In genomic region chr17:43907425-43907981, GRCh38 we compare ENCODE assay signal across 7 cellular contexts. TPM values are rescaled to one million over a fixed set of nuclear protein-coding genes. Genes with fewer than 3 reads are reported as not detected.
DNase-seq lines count a peak whose midpoint lies in the region; ATAC-seq, FAIRE-seq and TF ChIP-seq lines count a peak whose summit lies in the region.

A gene with protein sequence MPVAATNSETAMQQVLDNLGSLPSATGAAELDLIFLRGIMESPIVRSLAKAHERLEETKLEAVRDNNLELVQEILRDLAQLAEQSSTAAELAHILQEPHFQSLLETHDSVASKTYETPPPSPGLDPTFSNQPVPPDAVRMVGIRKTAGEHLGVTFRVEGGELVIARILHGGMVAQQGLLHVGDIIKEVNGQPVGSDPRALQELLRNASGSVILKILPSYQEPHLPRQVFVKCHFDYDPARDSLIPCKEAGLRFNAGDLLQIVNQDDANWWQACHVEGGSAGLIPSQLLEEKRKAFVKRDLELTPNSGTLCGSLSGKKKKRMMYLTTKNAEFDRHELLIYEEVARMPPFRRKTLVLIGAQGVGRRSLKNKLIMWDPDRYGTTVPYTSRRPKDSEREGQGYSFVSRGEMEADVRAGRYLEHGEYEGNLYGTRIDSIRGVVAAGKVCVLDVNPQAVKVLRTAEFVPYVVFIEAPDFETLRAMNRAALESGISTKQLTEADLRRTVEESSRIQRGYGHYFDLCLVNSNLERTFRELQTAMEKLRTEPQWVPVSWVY (minus strand): TSS chr17:43907536. CDS start chr17:43904460, 3,076 bp downstream.

- dilution Hi-C loops in endothelial cell of umbilical vein (cut with MboI; ENCODE audit: extremely low pct_ligation_motif_present, low sequenced_read_pairs) = no loop called here

- H3K9me2 ChIP-seq in GM23248 (ENCODE audit: insufficient read depth) = no peaks in the 10 kb centered on the region

- POLR2A ChIA-PET in endothelial cell of umbilical vein (lab: Charles Lee) = no interaction called here

- no peak for ATAC-seq in HG03571 (IDR thresholded peaks at IDR 0.05; ENCODE audit: unreplicated experiment)

- H2AFZ ChIP-seq in GM23248 (peak within 1 kb of the TSS; percentile 93), endothelial cell of umbilical vein (ENCODE audit: low read depth, low read length) (peak within 1 kb of the TSS; percentile 11)

- H4K20me1 ChIP-seq in GM23248 (ENCODE audit: insufficient read depth) (no peaks in the 10 kb centered on the region), endothelial cell of umbilical vein (replicated peaks; ENCODE audit: control insufficient read depth, extremely low read depth, insufficient read depth, low read length) (no peaks in the 10 kb centered on the region)

- FAIRE-seq in endothelial cell of umbilical vein (lab: Jason Lieb, UNC) = peak; percentile 31

- CTCF ChIA-PET in endothelial cell of umbilical vein (lab: Charles Lee) = interaction anchor here (0.8 to 3.3 kb wide), 4 partner anchors 7 to 37 kb away, joined by 3 to 37 read pairs (median 4); no protein-coding TSS in a partner anchor

- DNase-seq in GM23248 (peak; percentile 89), NCI-H748 treated with DMSO at 0.1 percent for 48 hours (lab: John Stamatoyannopoulos, UW) (peak; percentile 70), endothelial cell of umbilical vein (ENCODE audit: low read depth, low spot score) (peak; percentile 55)
- peak; percentile 70 for DNase-seq in activated T-cell treated with anti-CD3 and anti-CD28 coated beads, Interleukin-2, amount 50 U/mL, for 1 hour
- peak; percentile 27 for DNase-seq in stimulated activated CD8-positive, alpha-beta memory T cell treated with anti-CD3 and anti-CD28 coated beads, Interleukin-7, amount 100 ng/mL, for 24 hours (ENCODE audit: low read depth)

- TF ChIP-seq CTCF in endothelial cell of umbilical vein (IDR thresholded peaks at IDR 0.05; ENCODE audit: extremely low read depth in 1 of 2, insufficient read depth in 1 of 2, low read depth in 1 of 2, low read length in 2 of 2) = peak in 1 of 2 donors; percentile 23

- intact Hi-C loops in endothelial cell of umbilical vein (cut with micrococcal nuclease) = no loop called here

- H3F3A ChIP-seq in GM23248 (ENCODE audit: insufficient read depth) = peaks cover 7% of the 10 kb centered on the region; the same call in 1 of the 2 replicates

- TF ChIP-seq POLR2A in endothelial cell of umbilical vein (IDR thresholded peaks at IDR 0.05; ENCODE audit: low read depth, low read length) = no peak

- H3K36me3 ChIP-seq in GM23248 (ENCODE audit: low read depth) (no peaks in the 10 kb centered on the region), endothelial cell of umbilical vein (ENCODE audit: control insufficient read depth in 2 of 2, extremely low read depth in 1 of 2, insufficient read depth in 2 of 2, low read length in 2 of 2) (no peaks in the 10 kb centered on the region), mesodermal cell (ENCODE audit: control insufficient read depth, insufficient read depth, low read length) (no peaks in the 10 kb centered on the region)

- BruUV-seq in endothelial cell of umbilical vein (replicated peaks; lab: Mats Ljungman, UMichigan) = no TSS peak

- WGBS in GM23248 (ENCODE audit: low coverage in 1 of 2, low lambda C conversion rate in 2 of 2, missing lambda C conversion rate in 2 of 2), 2 experiments = 1 to 2% methylated on average over 32 of the region's 36 CpGs
- 0% methylated on average over 31 to 36 of the region's 36 CpGs for WGBS in mesodermal cell (ENCODE audit: insufficient coverage in 2 of 2), 2 experiments

- in situ Hi-C loops in GM23248 (cut with MboI) = no loop called here

- H3K4me1 ChIP-seq in GM23248 (ENCODE audit: insufficient read depth) (peaks cover 8% of the 10 kb centered on the region), endothelial cell of umbilical vein (ENCODE audit: control insufficient read depth, extremely low read depth, insufficient read depth, low read length) (peaks cover 3% of the 10 kb centered on the region), mesodermal cell (ENCODE audit: control insufficient read depth, insufficient read depth, low read length, poor library complexity, severe bottlenecking) (peaks cover 13% of the 10 kb centered on the region)

- H3K4me3 ChIP-seq in GM23248 (peak within 1 kb of the TSS; percentile 84), endothelial cell of umbilical vein (replicated peaks in 1 of 3; ENCODE audit: insufficient read depth in 1 of 3, low read depth in 1 of 3, low read length in 3 of 3) (peak within 1 kb of the TSS in 1 of 3 experiments; percentile 26), mesodermal cell (ENCODE audit: extremely low read depth, insufficient read depth, low read length, poor library complexity, severe bottlenecking) (peak within 1 kb of the TSS; percentile 65)

- no peaks in the 10 kb centered on the region for H3K79me2 ChIP-seq in GM23248 (ENCODE audit: insufficient read depth)
- H3K79me2 ChIP-seq in endothelial cell of umbilical vein (ENCODE audit: control insufficient read depth, insufficient read depth, low read length) = no peaks in the 10 kb centered on the region

- peak within 1 kb of the TSS; percentile 91 for H3K4me2 ChIP-seq in GM23248 (ENCODE audit: unreplicated experiment)
- peak within 1 kb of the TSS; percentile 23 for H3K4me2 ChIP-seq in endothelial cell of umbilical vein (ENCODE audit: insufficient read depth, low read length)

- no peaks in the 10 kb centered on the region for H3K27me3 ChIP-seq in GM23248 (replicated peaks; ENCODE audit: insufficient read depth)
- H3K27me3 ChIP-seq in endothelial cell of umbilical vein (ENCODE audit: control insufficient read depth in 2 of 2, insufficient read depth in 2 of 2, low read length in 2 of 2) = peaks cover 44 to 51% of the 10 kb centered on the region in 2 experiments

- 0 out of 2 replicates have a peak within 1 kb of the TSS, but pooled peaks have one; percentile 2 for H3K27ac ChIP-seq in GM23248
- no peak within 1 kb of the TSS for H3K27ac ChIP-seq in endothelial cell of umbilical vein (ENCODE audit: insufficient read depth, low read depth, low read length)
- H3K27ac ChIP-seq in mesodermal cell (ENCODE audit: low read depth, low read length, severe bottlenecking) = peak within 1 kb of the TSS; percentile 59

- H3K9me1 ChIP-seq in endothelial cell of umbilical vein (replicated peaks; ENCODE audit: control insufficient read depth, extremely low read depth, insufficient read depth, low read length) = no peaks in the 10 kb centered on the region

- H3K9ac ChIP-seq in GM23248 (peak within 1 kb of the TSS; percentile 76), endothelial cell of umbilical vein (replicated peaks; ENCODE audit: extremely low read depth, insufficient read depth, low read length) (no peak within 1 kb of the TSS)

- H3K9me3 ChIP-seq in GM23248 (ENCODE audit: low read depth) (no peaks in the 10 kb centered on the region), endothelial cell of umbilical vein (replicated peaks; ENCODE audit: control insufficient read depth, insufficient read depth, low read length) (no peaks in the 10 kb centered on the region), mesodermal cell (ENCODE audit: control insufficient read depth, low read length) (no peaks in the 10 kb centered on the region)

TF ChIP-seq in endothelial cell of umbilical vein, 7 proteins besides CTCF, POLR2A, EP300 and RAD21:
- TF ChIP-seq FOS (IDR thresholded peaks at IDR 0.05; ENCODE audit: borderline replicate concordance, insufficient read depth, low read length) = no peak
- TF ChIP-seq EZH2 (IDR thresholded peaks at IDR 0.05; ENCODE audit: borderline replicate concordance, low read depth, low read length, severe bottlenecking) = peak; percentile 75

RNA-seq across cellular contexts. Expression of the gene that starts here (rescaled TPM):
- total RNA-seq in GM23248 (2014; rRNA removed; shearing (Covaris generic)) = 5.1 and 13.8 TPM in 2 replicates
- polyA plus RNA-seq in GM23248 (2016; fragmentation: Nextera tagmentation; extraction: Ambion mirVana) (3.8 and 4.1 TPM in 2 replicates), endothelial cell of umbilical vein (1.2 and 1.4 TPM in 2 replicates)
- total RNA-seq in endothelial cell of umbilical vein = 1.2 and 1.6 TPM in 2 replicates
- 1.1 and 1.3 TPM in 2 replicates for polyA plus RNA-seq in endothelial cell of umbilical vein (2011; cell fraction: cytosol; rRNA removed)
- polyA plus RNA-seq in endothelial cell of umbilical vein (2011; cell fraction: nucleus; rRNA removed) = 1.6 TPM in 2 replicates
- polyA plus RNA-seq in endothelial cell of umbilical vein (2012) = 1.1 and 2.6 TPM in 2 replicates
- polyA minus RNA-seq in endothelial cell of umbilical vein = 0.91 and 2.2 TPM in 2 replicates
- 7.9 TPM for polyA minus RNA-seq in endothelial cell of umbilical vein (2011; cell fraction: cytosol; rRNA and poly(A)+ RNA removed)
- polyA minus RNA-seq in endothelial cell of umbilical vein (2011; cell fraction: nucleus; rRNA and poly(A)+ RNA removed) = 0.29 and 1.0 TPM in 2 replicates
- 9.4 TPM for polyA plus RNA-seq in mesodermal cell (2013, experiment 1 of 2)
- polyA plus RNA-seq in mesodermal cell (2013, experiment 2 of 2) = 7.8 TPM

Comparison
In these comparisons a context has a peak if more than half of its experiments do, and no peak if none do; other contexts are left out.
1. DNase-seq: peak in every context shown above with its lines; median percentile 89 in GM23248; 70 in NCI-H748 treated with DMSO at 0.1 percent for 48 hours; 70 in activated T-cell treated with anti-CD3 and anti-CD28 coated beads, Interleukin-2, amount 50 U/mL, for 1 hour; 55 in endothelial cell of umbilical vein; 27 in stimulated activated CD8-positive, alpha-beta memory T cell treated with anti-CD3 and anti-CD28 coated beads, Interleukin-7, amount 100 ng/mL, for 24 hours.